In genomic region chr9:100064872-100065581, GRCh38 we compare ENCODE assay signal across 18 cellular contexts. TPM values are rescaled to one million over a fixed set of nuclear protein-coding genes. Genes with fewer than 3 reads are reported as not detected.
DNase-seq lines count a peak whose midpoint lies in the region; ATAC-seq, FAIRE-seq and TF ChIP-seq lines count a peak whose summit lies in the region.
"Had no signal": no experiment of that assay in that cellular context is flagged by ENCODE, and none has a peak within 500 bp of the region (broad histone marks: within the 10 kb centered on the region; RNA-seq: fewer than 3 reads in every experiment).

No MANE protein-coding gene starts in this region.

- H3K27me3 ChIP-seq in H1 (replicated peaks in 1 of 4; ENCODE audit: control insufficient read depth in 3 of 4, extremely low read depth in 1 of 4, insufficient read depth in 3 of 4, low read length in 3 of 4), result no peaks in the 10 kb centered on the region
- H3K27me3 ChIP-seq in osteoblast (ENCODE audit: insufficient read depth, low read length), result no peaks in the 10 kb centered on the region
- H3K27me3 ChIP-seq in upper lobe of left lung, result no peaks in the 10 kb centered on the region

- H3K79me2 ChIP-seq in H1 (ENCODE audit: control insufficient read depth in 1 of 2, insufficient read depth in 2 of 2, low read length in 2 of 2) (peaks cover 0 to 4% of the 10 kb centered on the region in 2 experiments; a peak in 1 of 4 replicates), osteoblast (ENCODE audit: insufficient read depth, low read length) (peaks cover 14% of the 10 kb centered on the region)

- H2BK5ac ChIP-seq in H1 (ENCODE audit: low read depth, low read length), result no peak overlapping the region

- no peak overlapping the region for H3K14ac ChIP-seq in H1 (ENCODE audit: insufficient read length)

- CTCF ChIA-PET in H1 (lab: Charles Lee; ENCODE audit: partially characterized antibody), result interaction anchor here (0.6 to 1.4 kb wide), 3 partner anchors 110 to 383 kb away, joined by 3 read pairs; no protein-coding TSS in a partner anchor

- H3K18ac ChIP-seq in H1 (ENCODE audit: extremely low read depth, low read length), result no peak overlapping the region

- TF ChIP-seq RAD21 in H1 (IDR thresholded peaks at IDR 0.05 in 1 of 2, conservative IDR thresholded peaks at IDR 0.05 in 1 of 2; ENCODE audit: low read depth in 2 of 2, low read length in 2 of 2), result no peak

- H3K9ac ChIP-seq in H1 (replicated peaks in 1 of 4; ENCODE audit: extremely low read depth in 1 of 4, low read depth in 3 of 4, low read length in 3 of 4), result no peak overlapping the region

- DNase-seq in GM04503 (ENCODE audit: low read depth) (peak; percentile 27), RCC 7860 (ENCODE audit: low spot score) (peak; percentile 45), H1 (ENCODE audit: low read depth in 1 of 2, low spot score in 2 of 2) (no peak), osteoblast (ENCODE audit: insufficient read length, low spot score, missing footprints) (no peak), AG20443 (ENCODE audit: low spot score) (no peak), upper lobe of left lung (no peak), GDM1 (lab: John Stamatoyannopoulos, UW) (no peak), NCI-H1417 (lab: John Stamatoyannopoulos, UW) (no peak)
- DNase-seq: activated CD8-positive, alpha-beta memory T cell treated with anti-CD3 and anti-CD28 coated beads for 24 hours; activated naive CD4-positive, alpha-beta T cell treated with anti-CD3 and anti-CD28 coated beads for 36 hours; COR-L47; mesendoderm; NCI-H1694 treated with DMSO at 0.1 percent for 48 hours; NCI-H774; nucleus accumbens; Right ventricle myocardium superior had no signal

- H3K27ac ChIP-seq in H1 (ENCODE audit: low read depth, low read length), result no peak overlapping the region
- H3K27ac ChIP-seq in osteoblast (ENCODE audit: low read depth, low read length), result peak overlapping the region; percentile 57
- H3K27ac ChIP-seq in upper lobe of left lung, result no peak overlapping the region
- H3K27ac ChIP-seq: skin epidermis had no signal

- no peak for ATAC-seq in upper lobe of left lung (ENCODE audit: low FRiP score in 2 of 2)

- no peaks in the 10 kb centered on the region for H3K23me2 ChIP-seq in H1 (ENCODE audit: low read depth, low read length)

- H3K36me3 ChIP-seq in H1 (ENCODE audit: control insufficient read depth in 2 of 4, insufficient read depth in 4 of 4, low read length in 3 of 4), result peaks cover 0 to 3% (median 0%) of the 10 kb centered on the region in 4 experiments; a peak in 1 of 8 replicates
- no peaks in the 10 kb centered on the region for H3K36me3 ChIP-seq in osteoblast (ENCODE audit: insufficient read depth, low read length)
- no peaks in the 10 kb centered on the region for H3K36me3 ChIP-seq in upper lobe of left lung

- no peak overlapping the region for H2BK12ac ChIP-seq in H1 (ENCODE audit: low read depth, low read length)

- H4K8ac ChIP-seq in H1 (ENCODE audit: extremely low read depth, insufficient read depth, low read length), result no peak overlapping the region

- no peak for TF ChIP-seq CTCF in H1 (IDR thresholded peaks at IDR 0.05; ENCODE audit: control extremely low read depth in 1 of 3, insufficient read depth in 1 of 3, low read depth in 1 of 3, low read length in 3 of 3)
- no peak for TF ChIP-seq CTCF in osteoblast (IDR thresholded peaks at IDR 0.05; ENCODE audit: extremely low read depth, low read depth, low read length)
- no peak for TF ChIP-seq CTCF in upper lobe of left lung (IDR thresholded peaks at IDR 0.05)

- H2AFZ ChIP-seq in H1 (ENCODE audit: low read length) (no peak overlapping the region), osteoblast (ENCODE audit: low read length) (no peak overlapping the region)

- H2AK5ac ChIP-seq in H1 (ENCODE audit: low read depth, low read length), result no peak overlapping the region

- no peak overlapping the region for H4K5ac ChIP-seq in H1 (ENCODE audit: insufficient read length, low read depth, low read length)

- H3K4me1 ChIP-seq in H1 (replicated peaks in 1 of 4; ENCODE audit: control insufficient read depth in 3 of 4, insufficient read depth in 4 of 4, low read length in 3 of 4) (no peaks in the 10 kb centered on the region; a peak in 1 of 7 replicates), osteoblast (ENCODE audit: insufficient read depth, low read length) (peaks cover 18% of the 10 kb centered on the region), upper lobe of left lung (peaks cover 0 to 10% (median 10%) of the 10 kb centered on the region in 4 donors)

- no peak overlapping the region for H3K56ac ChIP-seq in H1 (replicated peaks; ENCODE audit: insufficient read length, low read depth, low read length)

- no peak overlapping the region for H2BK120ac ChIP-seq in H1 (replicated peaks; ENCODE audit: low read depth, low read length)

- H3K4me2 ChIP-seq in H1 (ENCODE audit: insufficient read depth in 1 of 2, low read depth in 2 of 2, low read length in 2 of 2) (no peak overlapping the region), osteoblast (ENCODE audit: insufficient read depth, low read length) (no peak overlapping the region)

- no peak overlapping the region for H3K4ac ChIP-seq in H1 (replicated peaks; ENCODE audit: insufficient read length, low read depth, low read length)

- no peak overlapping the region for H3K4me3 ChIP-seq in H1 (ENCODE audit: extremely low read depth in 1 of 4, insufficient read depth in 2 of 4, low read depth in 3 of 4, low read length in 4 of 4)
- no peak overlapping the region for H3K4me3 ChIP-seq in osteoblast (ENCODE audit: insufficient read depth, low read length)
- no peak overlapping the region for H3K4me3 ChIP-seq in upper lobe of left lung
- H3K4me3 ChIP-seq: skin epidermis had no signal

- H4K20me1 ChIP-seq in H1 (replicated peaks in 1 of 2; ENCODE audit: control insufficient read depth in 1 of 2, insufficient read depth in 2 of 2, low read length in 2 of 2) (peaks cover 0 to 1% of the 10 kb centered on the region in 2 experiments), osteoblast (ENCODE audit: insufficient read depth, low read length) (peaks cover 22% of the 10 kb centered on the region)

- no peak overlapping the region for H2BK20ac ChIP-seq in H1 (ENCODE audit: low read length)

- H4K91ac ChIP-seq in H1 (replicated peaks; ENCODE audit: insufficient read length, low read length), result no peak overlapping the region

- TF ChIP-seq EP300 in H1 (IDR thresholded peaks at IDR 0.05; ENCODE audit: borderline replicate concordance in 1 of 2, low read depth in 2 of 2, low read length in 2 of 2) (no peak), upper lobe of left lung (IDR thresholded peaks at IDR 0.05) (no peak)

- POLR2A ChIA-PET in H1 (lab: Charles Lee; ENCODE audit: partially characterized antibody), result no interaction called here

- 80 to 100% methylated on average over 2 to 8 of the region's 8 CpGs for WGBS in H1 (ENCODE audit: extremely low coverage in 1 of 2, insufficient coverage in 1 of 2, insufficient read length in 1 of 2, insufficient replicate concordance in 2 of 2, low coverage in 1 of 2, low lambda C conversion rate in 2 of 2, missing lambda C conversion rate in 1 of 2), 2 experiments
- WGBS in upper lobe of left lung, 2 donors, result 76 to 77% methylated on average over 8 of the region's 8 CpGs

- H2BK15ac ChIP-seq in H1 (ENCODE audit: low read length), result no peak overlapping the region

- FAIRE-seq in RCC 7860 (lab: Jason Lieb, UNC) (peak; percentile 72), H1 (lab: Jason Lieb, UNC) (no peak)
- FAIRE-seq: endothelial cell of umbilical vein had no signal

- no peaks in the 10 kb centered on the region for H3K79me1 ChIP-seq in H1 (ENCODE audit: low read depth, low read length)

- H3K23ac ChIP-seq in H1 (ENCODE audit: insufficient read length), result no peak overlapping the region

- TF ChIP-seq POLR2A in H1 (IDR thresholded peaks at IDR 0.05; ENCODE audit: control extremely low read depth in 1 of 2, low read depth in 2 of 2, low read length in 2 of 2) (no peak), upper lobe of left lung (IDR thresholded peaks at IDR 0.05) (no peak)

- H3K9me3 ChIP-seq in H1 (ENCODE audit: insufficient read depth in 2 of 2, low read depth in 1 of 2, low read length in 1 of 2) (peaks cover 2 to 12% of the 10 kb centered on the region in 2 experiments; a peak in 2 of 4 replicates), osteoblast (ENCODE audit: low read depth, low read length) (no peaks in the 10 kb centered on the region), upper lobe of left lung (no peaks in the 10 kb centered on the region)

TF ChIP-seq in H1, 55 proteins besides CTCF, POLR2A, EP300 and RAD21:
- TF ChIP-seq CEBPB (IDR thresholded peaks at IDR 0.05; ENCODE audit: low read depth, low read length) (peak; percentile 58; the same call in 1 of the 2 replicates), SAP30 (IDR thresholded peaks at IDR 0.05; ENCODE audit: insufficient read depth, insufficient replicate concordance, low read length) (no peak), SIRT6 (IDR thresholded peaks at IDR 0.05; ENCODE audit: low read length) (no peak)

RNA-seq across cellular contexts. Expression of gene ERP44, which starts 33.8 kb away (rescaled TPM):
- total RNA-seq in H1 (2021; fragmentation: NEBNext Ultra II Directional; extraction: Animal tissue kit (Norgen Biotek cat#: 25700)), result 14.1 and 15.6 TPM in 2 replicates
- polyA plus RNA-seq in H1 (2011; rRNA removed), result 3.7 and 5.7 TPM in 2 replicates
- polyA plus RNA-seq in H1 (2011; cell fraction: cytosol; rRNA removed), result 5.9 TPM
- 4.2 TPM for polyA plus RNA-seq in H1 (2011; cell fraction: nucleus; rRNA removed)
- polyA plus RNA-seq in H1 (2012, experiment 1 of 2), result 10.7 to 17.0 TPM (median 12.8 TPM) in 4 replicates
- 2.9 TPM for polyA plus RNA-seq in H1 (2012, experiment 2 of 2)
- 30.3 TPM for polyA plus RNA-seq in H1 (2013, experiment 1 of 2)
- 32.3 TPM for polyA plus RNA-seq in H1 (2013, experiment 2 of 2)
- 3.1 and 4.4 TPM in 2 replicates for polyA minus RNA-seq in H1 (2011; rRNA and poly(A)+ RNA removed)
- polyA minus RNA-seq in H1 (2011; cell fraction: cytosol; rRNA and poly(A)+ RNA removed), result 6.9 TPM
- polyA minus RNA-seq in H1 (2011; cell fraction: nucleus; rRNA and poly(A)+ RNA removed), result 9.2 TPM
- total RNA-seq in osteoblast (13.8 and 14.4 TPM in 2 replicates), upper lobe of left lung (10 to 100 TPM; 11.5 to 28.5 (median 20.4) TPM)

RNA-seq across cellular contexts. Expression of gene INVS, which starts 34.0 kb away (rescaled TPM):
- 6.7 and 6.9 TPM in 2 replicates for total RNA-seq in H1 (2021; fragmentation: NEBNext Ultra II Directional; extraction: Animal tissue kit (Norgen Biotek cat#: 25700))
- polyA plus RNA-seq in H1 (2011; rRNA removed), result 2.8 and 4.1 TPM in 2 replicates
- 5.1 TPM for polyA plus RNA-seq in H1 (2011; cell fraction: cytosol; rRNA removed)
- 8.5 TPM for polyA plus RNA-seq in H1 (2011; cell fraction: nucleus; rRNA removed)
- polyA plus RNA-seq in H1 (2012, experiment 1 of 2), result 4.9 to 6.2 TPM (median 5.4 TPM) in 4 replicates
- polyA plus RNA-seq in H1 (2012, experiment 2 of 2), result 0.37 TPM
- 4.4 TPM for polyA plus RNA-seq in H1 (2013, experiment 1 of 2)
- 3.5 TPM for polyA plus RNA-seq in H1 (2013, experiment 2 of 2)
- 15.2 and 22.2 TPM in 2 replicates for polyA minus RNA-seq in H1 (2011; rRNA and poly(A)+ RNA removed)
- polyA minus RNA-seq in H1 (2011; cell fraction: cytosol; rRNA and poly(A)+ RNA removed), result 5.7 TPM
- polyA minus RNA-seq in H1 (2011; cell fraction: nucleus; rRNA and poly(A)+ RNA removed), result 31.8 TPM
- total RNA-seq in osteoblast (26.2 and 27.1 TPM in 2 replicates), upper lobe of left lung (10 to 100 TPM; 14.7 to 43.0 (median 23.3) TPM)

Comparison
In these comparisons a context has a peak if more than half of its experiments do, and no peak if none do; other contexts are left out.
1. DNase-seq: peak in GM04503 (single experiment) and RCC 7860 (single experiment); none in H1 (0 of 2), osteoblast (single experiment), AG20443 (single experiment), upper lobe of left lung (0 of 2), GDM1 (single experiment) and NCI-H1417 (0 of 3).